Comparison of ENCODE assay signal across 10 cellular contexts in genomic region chr4:36651253-36651652, GRCh38.
DNase-seq lines count a peak whose midpoint lies in the region; ATAC-seq and TF ChIP-seq lines count a peak whose summit lies in the region.
"Had no signal": no experiment of that assay in that cellular context is flagged by ENCODE, and none has a peak within 500 bp of the region (broad histone marks: within the 10 kb centered on the region; RNA-seq: fewer than 3 reads in every experiment).

No MANE protein-coding gene starts in this region.

- DNase-seq in GM10266 (ENCODE audit: extremely low spot score) (peak; percentile 24), GM19240 (ENCODE audit: insufficient read length, low spot score) (peak; percentile 24), HT-29 (ENCODE audit: low spot score) (peak; percentile 7), medulla oblongata (ENCODE audit: extremely low spot score) (no peak), ACHN (no peak), endothelial cell (ENCODE audit: low spot score) (no peak), DMS79 (lab: John Stamatoyannopoulos, UW) (no peak)
- DNase-seq: effector memory CD4-positive, alpha-beta T cell had no signal

- peaks cover 3% of the 10 kb centered on the region for H3K27me3 Mint-ChIP-seq in endothelial cell (ENCODE audit: unreplicated experiment)

- no peaks in the 10 kb centered on the region for H3K4me1 Mint-ChIP-seq in endothelial cell (ENCODE audit: unreplicated experiment)

- H3K4me3 Mint-ChIP-seq in endothelial cell (ENCODE audit: unreplicated experiment) = no peak overlapping the region
- H3K4me3 Mint-ChIP-seq: activated T-helper 1 cell treated with anti-CD3 and anti-CD28 coated beads, Interleukin-12 subunit alpha, Interleukin-12 subunit beta, Interleukin-2, Interleukin-4 antibody, amounts not matched to agents 30 ng/mL and 10 ng/mL and 1 ng/mL, durations not matched to agents 14 hours and 24 hours and 36 hours had no signal

- TF ChIP-seq CTCF in GM10266 (IDR thresholded peaks at IDR 0.05; ENCODE audit: control insufficient read depth, insufficient read depth, low read depth, missing control alignments) (no peak), endothelial cell (IDR thresholded peaks at IDR 0.05; ENCODE audit: unreplicated experiment) (no peak)

- no peaks in the 10 kb centered on the region for H3K36me3 Mint-ChIP-seq in endothelial cell (ENCODE audit: low read depth, unreplicated experiment)

- H3K27ac Mint-ChIP-seq in endothelial cell (ENCODE audit: unreplicated experiment) = no peak overlapping the region
- H3K27ac Mint-ChIP-seq: activated T-helper 1 cell treated with anti-CD3 and anti-CD28 coated beads, Interleukin-12 subunit alpha, Interleukin-12 subunit beta, Interleukin-2, Interleukin-4 antibody, amounts not matched to agents 30 ng/mL and 10 ng/mL and 1 ng/mL, durations not matched to agents 14 hours and 24 hours and 36 hours had no signal

- in situ Hi-C loops in ACHN (cut with HindIII; ENCODE audit: low pct_ligation_motif_present, low pct_unique_long_range_greater_than_20kb, low sequenced_read_pairs) = no loop called here

- ATAC-seq in HG02840 (IDR thresholded peaks at IDR 0.05; ENCODE audit: low FRiP score, unreplicated experiment) = peak; percentile 95

- no peaks in the 10 kb centered on the region for H3K9me3 Mint-ChIP-seq in endothelial cell (ENCODE audit: unreplicated experiment)
- H3K9me3 Mint-ChIP-seq: activated T-helper 1 cell treated with anti-CD3 and anti-CD28 coated beads, Interleukin-12 subunit alpha, Interleukin-12 subunit beta, Interleukin-2, Interleukin-4 antibody, amounts not matched to agents 30 ng/mL and 10 ng/mL and 1 ng/mL, durations not matched to agents 14 hours and 24 hours and 36 hours had no signal

Comparison
In these comparisons a context has a peak if more than half of its experiments do, and no peak if none do; other contexts are left out.
1. DNase-seq: peak in GM10266 (single experiment), GM19240 (single experiment) and HT-29 (single experiment); none in medulla oblongata (single experiment), ACHN (single experiment), endothelial cell (single experiment) and DMS79 (single experiment).